In the genomic region with DNA sequence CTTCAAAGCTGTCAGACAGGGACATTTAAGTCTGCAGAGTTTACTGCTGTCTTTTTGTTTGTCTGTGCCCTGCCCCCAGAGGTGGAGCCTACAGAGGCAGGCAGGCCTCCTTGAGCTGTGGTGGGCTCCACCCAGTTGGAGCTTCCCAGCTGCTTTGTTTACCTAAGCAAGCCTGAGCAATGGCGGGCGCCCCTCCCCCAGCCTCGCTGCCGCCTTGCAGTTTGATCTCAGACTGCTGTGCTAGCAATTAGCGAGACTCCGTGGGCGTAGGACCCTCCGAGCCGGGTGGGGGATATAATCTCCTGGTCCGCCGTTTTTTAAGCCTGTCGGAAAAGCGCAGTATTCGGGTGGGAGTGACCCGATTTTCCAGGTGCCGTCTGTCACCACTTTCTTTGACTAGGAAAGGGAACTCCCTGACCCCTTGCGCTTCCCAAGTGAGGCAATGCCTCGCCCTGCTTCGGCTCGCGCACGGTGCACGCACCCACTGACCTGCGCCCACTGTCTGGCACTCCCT, we compare ENCODE assay signal across 1 cellular context.
TF ChIP-seq lines count a peak whose summit lies in the region.

No MANE protein-coding gene starts in this region.

TF ChIP-seq in HEK293, 187 proteins besides CTCF, POLR2A, EP300 and RAD21 (continued from another document):
- TF ChIP-seq, protein P1, sequence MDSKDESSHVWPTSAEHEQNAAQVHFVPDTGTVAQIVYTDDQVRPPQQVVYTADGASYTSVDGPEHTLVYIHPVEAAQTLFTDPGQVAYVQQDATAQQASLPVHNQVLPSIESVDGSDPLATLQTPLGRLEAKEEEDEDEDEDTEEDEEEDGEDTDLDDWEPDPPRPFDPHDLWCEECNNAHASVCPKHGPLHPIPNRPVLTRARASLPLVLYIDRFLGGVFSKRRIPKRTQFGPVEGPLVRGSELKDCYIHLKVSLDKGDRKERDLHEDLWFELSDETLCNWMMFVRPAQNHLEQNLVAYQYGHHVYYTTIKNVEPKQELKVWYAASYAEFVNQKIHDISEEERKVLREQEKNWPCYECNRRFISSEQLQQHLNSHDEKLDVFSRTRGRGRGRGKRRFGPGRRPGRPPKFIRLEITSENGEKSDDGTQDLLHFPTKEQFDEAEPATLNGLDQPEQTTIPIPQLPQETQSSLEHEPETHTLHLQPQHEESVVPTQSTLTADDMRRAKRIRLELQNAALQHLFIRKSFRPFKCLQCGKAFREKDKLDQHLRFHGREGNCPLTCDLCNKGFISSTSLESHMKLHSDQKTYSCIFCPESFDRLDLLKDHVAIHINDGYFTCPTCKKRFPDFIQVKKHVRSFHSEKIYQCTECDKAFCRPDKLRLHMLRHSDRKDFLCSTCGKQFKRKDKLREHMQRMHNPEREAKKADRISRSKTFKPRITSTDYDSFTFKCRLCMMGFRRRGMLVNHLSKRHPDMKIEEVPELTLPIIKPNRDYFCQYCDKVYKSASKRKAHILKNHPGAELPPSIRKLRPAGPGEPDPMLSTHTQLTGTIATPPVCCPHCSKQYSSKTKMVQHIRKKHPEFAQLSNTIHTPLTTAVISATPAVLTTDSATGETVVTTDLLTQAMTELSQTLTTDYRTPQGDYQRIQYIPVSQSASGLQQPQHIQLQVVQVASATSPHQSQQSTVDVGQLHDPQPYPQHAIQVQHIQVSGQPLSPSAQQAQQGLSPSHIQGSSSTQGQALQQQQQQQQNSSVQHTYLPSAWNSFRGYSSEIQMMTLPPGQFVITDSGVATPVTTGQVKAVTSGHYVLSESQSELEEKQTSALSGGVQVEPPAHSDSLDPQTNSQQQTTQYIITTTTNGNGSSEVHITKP (tag by site-specific recombination; IDR thresholded peaks at IDR 0.05), result 0 out of 2 replicates have a peak, but pooled peaks have one; percentile 7
- 0 out of 2 replicates have a peak, but pooled peaks have one; percentile 59 for TF ChIP-seq KLF10 (tag by site-specific recombination; IDR thresholded peaks at IDR 0.05)
- TF ChIP-seq, protein P2, sequence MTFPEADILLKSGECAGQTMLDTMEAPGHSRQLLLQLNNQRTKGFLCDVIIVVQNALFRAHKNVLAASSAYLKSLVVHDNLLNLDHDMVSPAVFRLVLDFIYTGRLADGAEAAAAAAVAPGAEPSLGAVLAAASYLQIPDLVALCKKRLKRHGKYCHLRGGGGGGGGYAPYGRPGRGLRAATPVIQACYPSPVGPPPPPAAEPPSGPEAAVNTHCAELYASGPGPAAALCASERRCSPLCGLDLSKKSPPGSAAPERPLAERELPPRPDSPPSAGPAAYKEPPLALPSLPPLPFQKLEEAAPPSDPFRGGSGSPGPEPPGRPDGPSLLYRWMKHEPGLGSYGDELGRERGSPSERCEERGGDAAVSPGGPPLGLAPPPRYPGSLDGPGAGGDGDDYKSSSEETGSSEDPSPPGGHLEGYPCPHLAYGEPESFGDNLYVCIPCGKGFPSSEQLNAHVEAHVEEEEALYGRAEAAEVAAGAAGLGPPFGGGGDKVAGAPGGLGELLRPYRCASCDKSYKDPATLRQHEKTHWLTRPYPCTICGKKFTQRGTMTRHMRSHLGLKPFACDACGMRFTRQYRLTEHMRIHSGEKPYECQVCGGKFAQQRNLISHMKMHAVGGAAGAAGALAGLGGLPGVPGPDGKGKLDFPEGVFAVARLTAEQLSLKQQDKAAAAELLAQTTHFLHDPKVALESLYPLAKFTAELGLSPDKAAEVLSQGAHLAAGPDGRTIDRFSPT (tag by site-specific recombination; IDR thresholded peaks at IDR 0.05), result peak; percentile 65
- TF ChIP-seq ZNF2 (tag by site-specific recombination; IDR thresholded peaks at IDR 0.05), result 0 out of 2 replicates have a peak, but pooled peaks have one; percentile 19
- peak; percentile 25; the same call in 1 of the 2 replicates for TF ChIP-seq FEZF1 (tag by site-specific recombination; IDR thresholded peaks at IDR 0.05)
- 0 out of 2 replicates have a peak, but pooled peaks have one; percentile 23 for TF ChIP-seq SP2 (tag by site-specific recombination; IDR thresholded peaks at IDR 0.05)
- TF ChIP-seq ZNF501 (tag by site-specific recombination; IDR thresholded peaks at IDR 0.05), result peak; percentile 92
- peak; percentile 74; the same call in 1 of the 2 replicates for TF ChIP-seq ZFP69B (tag by site-specific recombination; IDR thresholded peaks at IDR 0.05)
- peak; percentile 91 for TF ChIP-seq ZNF335 (tag by site-specific recombination; conservative IDR thresholded peaks at IDR 0.05)
- peak; percentile 96 for TF ChIP-seq KLF1 (tag by site-specific recombination; IDR thresholded peaks at IDR 0.05)
- TF ChIP-seq, protein P3, sequence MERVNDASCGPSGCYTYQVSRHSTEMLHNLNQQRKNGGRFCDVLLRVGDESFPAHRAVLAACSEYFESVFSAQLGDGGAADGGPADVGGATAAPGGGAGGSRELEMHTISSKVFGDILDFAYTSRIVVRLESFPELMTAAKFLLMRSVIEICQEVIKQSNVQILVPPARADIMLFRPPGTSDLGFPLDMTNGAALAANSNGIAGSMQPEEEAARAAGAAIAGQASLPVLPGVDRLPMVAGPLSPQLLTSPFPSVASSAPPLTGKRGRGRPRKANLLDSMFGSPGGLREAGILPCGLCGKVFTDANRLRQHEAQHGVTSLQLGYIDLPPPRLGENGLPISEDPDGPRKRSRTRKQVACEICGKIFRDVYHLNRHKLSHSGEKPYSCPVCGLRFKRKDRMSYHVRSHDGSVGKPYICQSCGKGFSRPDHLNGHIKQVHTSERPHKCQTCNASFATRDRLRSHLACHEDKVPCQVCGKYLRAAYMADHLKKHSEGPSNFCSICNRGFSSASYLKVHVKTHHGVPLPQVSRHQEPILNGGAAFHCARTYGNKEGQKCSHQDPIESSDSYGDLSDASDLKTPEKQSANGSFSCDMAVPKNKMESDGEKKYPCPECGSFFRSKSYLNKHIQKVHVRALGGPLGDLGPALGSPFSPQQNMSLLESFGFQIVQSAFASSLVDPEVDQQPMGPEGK (tag by site-specific recombination; IDR thresholded peaks at IDR 0.05), result peak; percentile 29; the same call in 1 of the 2 replicates
- TF ChIP-seq ZXDB (tag by site-specific recombination; IDR thresholded peaks at IDR 0.05), result peak; percentile 55
- peak; percentile 95 for TF ChIP-seq ZBTB48 (tag by site-specific recombination; IDR thresholded peaks at IDR 0.05)
- TF ChIP-seq, protein P4, sequence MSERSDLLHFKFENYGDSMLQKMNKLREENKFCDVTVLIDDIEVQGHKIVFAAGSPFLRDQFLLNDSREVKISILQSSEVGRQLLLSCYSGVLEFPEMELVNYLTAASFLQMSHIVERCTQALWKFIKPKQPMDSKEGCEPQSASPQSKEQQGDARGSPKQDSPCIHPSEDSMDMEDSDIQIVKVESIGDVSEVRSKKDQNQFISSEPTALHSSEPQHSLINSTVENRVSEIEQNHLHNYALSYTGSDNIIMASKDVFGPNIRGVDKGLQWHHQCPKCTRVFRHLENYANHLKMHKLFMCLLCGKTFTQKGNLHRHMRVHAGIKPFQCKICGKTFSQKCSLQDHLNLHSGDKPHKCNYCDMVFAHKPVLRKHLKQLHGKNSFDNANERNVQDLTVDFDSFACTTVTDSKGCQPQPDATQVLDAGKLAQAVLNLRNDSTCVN (tag by site-specific recombination; optimal IDR thresholded peaks at IDR 0.05), result peak; percentile 69
- TF ChIP-seq ZNF341 (tag by site-specific recombination; IDR thresholded peaks at IDR 0.05; ENCODE audit: low read depth), result peak; percentile 69
- TF ChIP-seq PRDM1 (tag by site-specific recombination; IDR thresholded peaks at IDR 0.05), result peak; percentile 68
- peak; percentile 70 for TF ChIP-seq EGR2 (tag by site-specific recombination; IDR thresholded peaks at IDR 0.05; ENCODE audit: low read depth)
- TF ChIP-seq ZBTB8A (tag by site-specific recombination; IDR thresholded peaks at IDR 0.05), result peak; percentile 46; the same call in 1 of the 2 replicates
- TF ChIP-seq SP3 (tag by site-specific recombination; IDR thresholded peaks at IDR 0.05), result peak; percentile 47; the same call in 1 of the 2 replicates
- peak; percentile 78 for TF ChIP-seq YY1 (tag by site-specific recombination; IDR thresholded peaks at IDR 0.05)
- TF ChIP-seq, protein P5, sequence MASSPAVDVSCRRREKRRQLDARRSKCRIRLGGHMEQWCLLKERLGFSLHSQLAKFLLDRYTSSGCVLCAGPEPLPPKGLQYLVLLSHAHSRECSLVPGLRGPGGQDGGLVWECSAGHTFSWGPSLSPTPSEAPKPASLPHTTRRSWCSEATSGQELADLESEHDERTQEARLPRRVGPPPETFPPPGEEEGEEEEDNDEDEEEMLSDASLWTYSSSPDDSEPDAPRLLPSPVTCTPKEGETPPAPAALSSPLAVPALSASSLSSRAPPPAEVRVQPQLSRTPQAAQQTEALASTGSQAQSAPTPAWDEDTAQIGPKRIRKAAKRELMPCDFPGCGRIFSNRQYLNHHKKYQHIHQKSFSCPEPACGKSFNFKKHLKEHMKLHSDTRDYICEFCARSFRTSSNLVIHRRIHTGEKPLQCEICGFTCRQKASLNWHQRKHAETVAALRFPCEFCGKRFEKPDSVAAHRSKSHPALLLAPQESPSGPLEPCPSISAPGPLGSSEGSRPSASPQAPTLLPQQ (tag by site-specific recombination; IDR thresholded peaks at IDR 0.05), result peak; percentile 73
- TF ChIP-seq KLF7 (tag by site-specific recombination; IDR thresholded peaks at IDR 0.05; ENCODE audit: borderline replicate concordance), result peak; percentile 72
- TF ChIP-seq IKZF3 (tag by site-specific recombination; IDR thresholded peaks at IDR 0.05), result peak; percentile 93
TF ChIP-seq in HEK293: peak in this region for 29; not testable (repeated sequence) for 158.
